ENCODE assay signal across 8 cellular contexts in the genomic region with DNA sequence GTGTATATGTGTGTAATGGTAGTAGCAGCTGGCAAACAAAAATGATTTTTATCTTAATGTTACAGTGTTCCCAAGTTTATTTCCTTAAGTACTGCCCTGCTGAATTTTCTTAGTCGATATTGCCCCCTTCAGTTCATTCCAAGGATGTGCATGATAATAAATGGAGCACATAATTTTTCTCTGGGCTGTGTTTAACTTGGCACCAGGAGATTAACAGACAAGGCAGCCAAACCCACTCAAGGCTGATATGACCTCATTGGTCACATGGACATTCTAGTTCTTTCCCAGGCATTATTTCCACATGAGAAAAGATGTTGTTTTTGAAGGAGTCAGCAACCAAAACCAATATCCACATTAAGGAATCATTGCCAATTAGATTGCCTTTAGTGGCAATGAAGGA.
DNase-seq lines count a peak whose midpoint lies in the region; TF ChIP-seq lines count a peak whose summit lies in the region.

No MANE protein-coding gene starts in this region.

- TF ChIP-seq POLR2A in NB4 (IDR thresholded peaks at IDR 0.05; ENCODE audit: extremely low read depth, insufficient read length) = no peak

- H3K4me3 ChIP-seq in GM06990 (replicated peaks; ENCODE audit: low read depth, low read length) (no peak overlapping the region), HEK293 (ENCODE audit: low read depth, low read length) (no peak overlapping the region), NB4 (ENCODE audit: low read depth, low read length) (no peak overlapping the region), parathyroid adenoma (ENCODE audit: low read depth, low read length) (no peak overlapping the region)

- H2AFZ ChIP-seq in parathyroid adenoma = no peak overlapping the region

- POLR2A ChIA-PET in HEK293 (lab: Yijun Ruan, JAX) = no interaction called here

- TF ChIP-seq CTCF in GM06990 (IDR thresholded peaks at IDR 0.05; ENCODE audit: insufficient read depth, low read length, poor library complexity, severe bottlenecking) = peak; percentile 48
- no peak for TF ChIP-seq CTCF in HEK293 (tag by site-specific recombination; IDR thresholded peaks at IDR 0.05)
- peak; percentile 22 for TF ChIP-seq CTCF in NB4 (IDR thresholded peaks at IDR 0.05; ENCODE audit: low read depth, low read length)
- peak; percentile 55 for TF ChIP-seq CTCF in parathyroid adenoma (IDR thresholded peaks at IDR 0.05)

- no peaks in the 10 kb centered on the region for H3K4me1 ChIP-seq in HEK293 (ENCODE audit: control insufficient read depth, insufficient read depth, low read length)
- H3K4me1 ChIP-seq in parathyroid adenoma = no peaks in the 10 kb centered on the region

- CTCF ChIA-PET in HEK293 (lab: Yijun Ruan, JAX) = interaction anchor here (0.5 to 1.6 kb wide), 10 partner anchors 10 to 769 kb away, joined by 3 to 5 read pairs (median 3); no protein-coding TSS in a partner anchor

- DNase-seq in GM06990 (ENCODE audit: extremely low read depth, insufficient read length) = no peak
- peak; percentile 53 for DNase-seq in NB4 (ENCODE audit: low read depth)
- DNase-seq in SW480 (ENCODE audit: low spot score) = peak; percentile 58
- peak; percentile 73 for DNase-seq in fibroblast of the conjunctiva (ENCODE audit: low read depth)
- no peak for DNase-seq in stimulated activated CD4-positive, alpha-beta T cell treated with anti-CD3 and anti-CD28 coated beads, Interleukin-4, amount 100 ng/mL, for 24 hours
- DNase-seq in T1000 (lab: John Stamatoyannopoulos, UW) = no peak

- no peaks in the 10 kb centered on the region for H3K79me2 ChIP-seq in parathyroid adenoma

- no peak overlapping the region for H3K27ac ChIP-seq in HEK293 (ENCODE audit: extremely low read depth, low read depth, low read length)
- no peak overlapping the region for H3K27ac ChIP-seq in parathyroid adenoma

- H3K27me3 ChIP-seq in GM06990 (replicated peaks; ENCODE audit: control insufficient read depth, insufficient read depth, low read length) = no peaks in the 10 kb centered on the region
- no peaks in the 10 kb centered on the region for H3K27me3 ChIP-seq in parathyroid adenoma (ENCODE audit: control insufficient read depth, insufficient read depth, low read length)

- no peaks in the 10 kb centered on the region for H3K36me3 ChIP-seq in GM06990 (ENCODE audit: control insufficient read depth, insufficient read depth, low read length)
- H3K36me3 ChIP-seq in HEK293 (ENCODE audit: control insufficient read depth in 2 of 2, insufficient read depth in 1 of 2, low read length in 2 of 2) = no peaks in the 10 kb centered on the region
- H3K36me3 ChIP-seq in parathyroid adenoma (ENCODE audit: control insufficient read depth, insufficient read depth, low read length) = no peaks in the 10 kb centered on the region

- H3K4me2 ChIP-seq in parathyroid adenoma (ENCODE audit: low read length) = no peak overlapping the region

- H3K9ac ChIP-seq in parathyroid adenoma = no peak overlapping the region

- H3K9me3 ChIP-seq in HEK293 (ENCODE audit: control insufficient read depth, insufficient read depth, low read depth, low read length) (no peaks in the 10 kb centered on the region), parathyroid adenoma (ENCODE audit: control insufficient read depth, low read length) (no peaks in the 10 kb centered on the region)

TF ChIP-seq in HEK293, 187 proteins besides CTCF, POLR2A, EP300 and RAD21 (continues in another document):
- TF ChIP-seq, protein P1, sequence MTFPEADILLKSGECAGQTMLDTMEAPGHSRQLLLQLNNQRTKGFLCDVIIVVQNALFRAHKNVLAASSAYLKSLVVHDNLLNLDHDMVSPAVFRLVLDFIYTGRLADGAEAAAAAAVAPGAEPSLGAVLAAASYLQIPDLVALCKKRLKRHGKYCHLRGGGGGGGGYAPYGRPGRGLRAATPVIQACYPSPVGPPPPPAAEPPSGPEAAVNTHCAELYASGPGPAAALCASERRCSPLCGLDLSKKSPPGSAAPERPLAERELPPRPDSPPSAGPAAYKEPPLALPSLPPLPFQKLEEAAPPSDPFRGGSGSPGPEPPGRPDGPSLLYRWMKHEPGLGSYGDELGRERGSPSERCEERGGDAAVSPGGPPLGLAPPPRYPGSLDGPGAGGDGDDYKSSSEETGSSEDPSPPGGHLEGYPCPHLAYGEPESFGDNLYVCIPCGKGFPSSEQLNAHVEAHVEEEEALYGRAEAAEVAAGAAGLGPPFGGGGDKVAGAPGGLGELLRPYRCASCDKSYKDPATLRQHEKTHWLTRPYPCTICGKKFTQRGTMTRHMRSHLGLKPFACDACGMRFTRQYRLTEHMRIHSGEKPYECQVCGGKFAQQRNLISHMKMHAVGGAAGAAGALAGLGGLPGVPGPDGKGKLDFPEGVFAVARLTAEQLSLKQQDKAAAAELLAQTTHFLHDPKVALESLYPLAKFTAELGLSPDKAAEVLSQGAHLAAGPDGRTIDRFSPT (tag by site-specific recombination; IDR thresholded peaks at IDR 0.05) = no peak
- TF ChIP-seq, protein P2, sequence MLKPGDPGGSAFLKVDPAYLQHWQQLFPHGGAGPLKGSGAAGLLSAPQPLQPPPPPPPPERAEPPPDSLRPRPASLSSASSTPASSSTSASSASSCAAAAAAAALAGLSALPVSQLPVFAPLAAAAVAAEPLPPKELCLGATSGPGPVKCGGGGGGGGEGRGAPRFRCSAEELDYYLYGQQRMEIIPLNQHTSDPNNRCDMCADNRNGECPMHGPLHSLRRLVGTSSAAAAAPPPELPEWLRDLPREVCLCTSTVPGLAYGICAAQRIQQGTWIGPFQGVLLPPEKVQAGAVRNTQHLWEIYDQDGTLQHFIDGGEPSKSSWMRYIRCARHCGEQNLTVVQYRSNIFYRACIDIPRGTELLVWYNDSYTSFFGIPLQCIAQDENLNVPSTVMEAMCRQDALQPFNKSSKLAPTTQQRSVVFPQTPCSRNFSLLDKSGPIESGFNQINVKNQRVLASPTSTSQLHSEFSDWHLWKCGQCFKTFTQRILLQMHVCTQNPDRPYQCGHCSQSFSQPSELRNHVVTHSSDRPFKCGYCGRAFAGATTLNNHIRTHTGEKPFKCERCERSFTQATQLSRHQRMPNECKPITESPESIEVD (tag by site-specific recombination; IDR thresholded peaks at IDR 0.05) = 0 out of 2 replicates have a peak, but pooled peaks have one; percentile 19
- no peak for TF ChIP-seq ZBTB20 (tag by site-specific recombination; IDR thresholded peaks at IDR 0.05)
- no peak for TF ChIP-seq YY1 (tag by site-specific recombination; IDR thresholded peaks at IDR 0.05)
- no peak for TF ChIP-seq ZNF174 (tag by site-specific recombination; IDR thresholded peaks at IDR 0.05)
- no peak for TF ChIP-seq ZNF776 (tag by site-specific recombination; IDR thresholded peaks at IDR 0.05; ENCODE audit: borderline replicate concordance)
- TF ChIP-seq ZNF501 (tag by site-specific recombination; IDR thresholded peaks at IDR 0.05) = no peak
- no peak for TF ChIP-seq ZNF335 (tag by site-specific recombination; conservative IDR thresholded peaks at IDR 0.05)
- TF ChIP-seq EGR2 (tag by site-specific recombination; IDR thresholded peaks at IDR 0.05; ENCODE audit: low read depth) = no peak
- TF ChIP-seq, protein P3, sequence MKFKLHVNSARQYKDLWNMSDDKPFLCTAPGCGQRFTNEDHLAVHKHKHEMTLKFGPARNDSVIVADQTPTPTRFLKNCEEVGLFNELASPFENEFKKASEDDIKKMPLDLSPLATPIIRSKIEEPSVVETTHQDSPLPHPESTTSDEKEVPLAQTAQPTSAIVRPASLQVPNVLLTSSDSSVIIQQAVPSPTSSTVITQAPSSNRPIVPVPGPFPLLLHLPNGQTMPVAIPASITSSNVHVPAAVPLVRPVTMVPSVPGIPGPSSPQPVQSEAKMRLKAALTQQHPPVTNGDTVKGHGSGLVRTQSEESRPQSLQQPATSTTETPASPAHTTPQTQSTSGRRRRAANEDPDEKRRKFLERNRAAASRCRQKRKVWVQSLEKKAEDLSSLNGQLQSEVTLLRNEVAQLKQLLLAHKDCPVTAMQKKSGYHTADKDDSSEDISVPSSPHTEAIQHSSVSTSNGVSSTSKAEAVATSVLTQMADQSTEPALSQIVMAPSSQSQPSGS (tag by site-specific recombination; IDR thresholded peaks at IDR 0.05; ENCODE audit: low read depth) = peak; percentile 79

Comparison
In these comparisons a context has a peak if more than half of its experiments do, and no peak if none do; other contexts are left out.
1. DNase-seq: peak in NB4 (single experiment), SW480 (single experiment) and fibroblast of the conjunctiva (single experiment); none in GM06990 (single experiment), stimulated activated CD4-positive, alpha-beta T cell treated with anti-CD3 and anti-CD28 coated beads, Interleukin-4, amount 100 ng/mL, for 24 hours (single experiment) and T1000 (single experiment).